In genomic region chr6:155103816-155104366, GRCh38 we compare ENCODE assay signal across 12 cellular contexts.
DNase-seq lines count a peak whose midpoint lies in the region; ATAC-seq, FAIRE-seq and TF ChIP-seq lines count a peak whose summit lies in the region.
"Had no signal": no experiment of that assay in that cellular context is flagged by ENCODE, and none has a peak within 500 bp of the region (broad histone marks: within the 10 kb centered on the region; RNA-seq: fewer than 3 reads in every experiment).

No MANE protein-coding gene starts in this region.

- H3K36me3 ChIP-seq in SJCRH30, result no peaks in the 10 kb centered on the region
- H3K36me3 ChIP-seq: esophagus squamous epithelium, spleen had no signal

- FAIRE-seq in GM12891 (lab: Jason Lieb, UNC), result no peak

- no peaks in the 10 kb centered on the region for H3K36me3 Mint-ChIP-seq in activated naive CD8-positive, alpha-beta T cell treated with anti-CD3 and anti-CD28 coated beads for 36 hours

- H3K27me3 Mint-ChIP-seq in activated naive CD8-positive, alpha-beta T cell treated with anti-CD3 and anti-CD28 coated beads for 36 hours, result peaks cover 35% of the 10 kb centered on the region

- peaks cover 37% of the 10 kb centered on the region for H3K4me1 ChIP-seq in SJCRH30
- H3K4me1 ChIP-seq: esophagus squamous epithelium, spleen had no signal

- H3K4me3 ChIP-seq in SJCRH30, result no peak overlapping the region
- H3K4me3 ChIP-seq: esophagus squamous epithelium, spleen had no signal

- H3K27me3 ChIP-seq in SJCRH30, result no peaks in the 10 kb centered on the region
- H3K27me3 ChIP-seq: esophagus squamous epithelium had no signal

- ATAC-seq in GM21390 (IDR thresholded peaks at IDR 0.05; ENCODE audit: unreplicated experiment), result no peak

- no peak overlapping the region for H3K27ac Mint-ChIP-seq in activated naive CD8-positive, alpha-beta T cell treated with anti-CD3 and anti-CD28 coated beads for 36 hours

- H3K9me3 Mint-ChIP-seq in activated naive CD8-positive, alpha-beta T cell treated with anti-CD3 and anti-CD28 coated beads for 36 hours, result no peaks in the 10 kb centered on the region

- peak; percentile 68 for DNase-seq in AG20443 (ENCODE audit: low spot score)
- no peak for DNase-seq in GM12891 (ENCODE audit: insufficient read length, low spot score)
- DNase-seq in activated naive CD8-positive, alpha-beta T cell treated with anti-CD3 and anti-CD28 coated beads for 36 hours, result peak; percentile 25
- DNase-seq in kidney tubule cell (ENCODE audit: low spot score), result peak; percentile 82
- DNase-seq in NCI-H345 treated with DMSO at 0.1 percent for 48 hours (lab: John Stamatoyannopoulos, UW; ENCODE audit: unreplicated experiment), result no peak
- no peak for DNase-seq in SJCRH30
- DNase-seq: COR-L47, esophagus squamous epithelium, NCI-H2081 treated with DMSO at 0.1 percent for 48 hours, spleen had no signal

- H3K9me3 ChIP-seq in SJCRH30 (replicated peaks), result no peaks in the 10 kb centered on the region
- H3K9me3 ChIP-seq: esophagus squamous epithelium, spleen had no signal

- peaks cover 13% of the 10 kb centered on the region for H3K4me1 Mint-ChIP-seq in activated naive CD8-positive, alpha-beta T cell treated with anti-CD3 and anti-CD28 coated beads for 36 hours

- TF ChIP-seq POLR2A in GM12891 (IDR thresholded peaks at IDR 0.05; ENCODE audit: low read depth, low read length), result no peak

- H3K4me3 Mint-ChIP-seq in activated naive CD8-positive, alpha-beta T cell treated with anti-CD3 and anti-CD28 coated beads for 36 hours, result no peak overlapping the region

- H3K27ac ChIP-seq in SJCRH30, result no peak overlapping the region
- H3K27ac ChIP-seq: esophagus squamous epithelium, KMS-11, spleen had no signal

TF ChIP-seq in GM12891, 5 proteins besides CTCF, POLR2A, EP300 and RAD21:
- TF ChIP-seq PAX5 (IDR thresholded peaks at IDR 0.05; ENCODE audit: insufficient read depth, low read length, severe bottlenecking) (no peak), POU2F2 (IDR thresholded peaks at IDR 0.05; ENCODE audit: low read depth, low read length) (peak; percentile 27; the same call in 1 of the 2 replicates)

Comparison
In these comparisons a context has a peak if more than half of its experiments do, and no peak if none do; other contexts are left out.
1. DNase-seq: peak in AG20443 (single experiment), activated naive CD8-positive, alpha-beta T cell treated with anti-CD3 and anti-CD28 coated beads for 36 hours (single experiment) and kidney tubule cell (single experiment); none in GM12891 (single experiment), NCI-H345 treated with DMSO at 0.1 percent for 48 hours (single experiment) and SJCRH30 (0 of 2).